ENCODE assay signal across 1 cellular context in the genomic region with DNA sequence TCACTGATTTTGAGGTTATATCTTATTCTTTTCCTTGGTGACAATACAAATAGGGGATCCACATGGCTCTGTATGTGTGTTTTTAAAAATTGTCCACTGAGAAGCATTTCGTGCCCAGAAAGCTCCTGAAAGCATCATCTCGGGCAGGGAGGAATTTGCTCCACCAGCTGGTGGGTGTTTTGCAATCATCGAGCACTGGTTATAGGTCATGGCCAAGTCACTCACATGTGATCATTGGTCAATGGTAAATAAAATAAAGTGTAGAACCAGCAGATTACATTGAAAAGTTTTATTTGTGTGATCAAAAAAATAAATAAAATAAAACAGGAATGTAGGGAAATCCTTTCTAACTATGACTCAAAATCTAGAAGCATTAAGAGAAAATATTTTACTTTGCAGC.
TF ChIP-seq lines count a peak whose summit lies in the region.

No MANE protein-coding gene starts in this region.

TF ChIP-seq in HEK293T, 16 proteins besides CTCF, POLR2A, EP300 and RAD21:
- TF ChIP-seq, protein P1, sequence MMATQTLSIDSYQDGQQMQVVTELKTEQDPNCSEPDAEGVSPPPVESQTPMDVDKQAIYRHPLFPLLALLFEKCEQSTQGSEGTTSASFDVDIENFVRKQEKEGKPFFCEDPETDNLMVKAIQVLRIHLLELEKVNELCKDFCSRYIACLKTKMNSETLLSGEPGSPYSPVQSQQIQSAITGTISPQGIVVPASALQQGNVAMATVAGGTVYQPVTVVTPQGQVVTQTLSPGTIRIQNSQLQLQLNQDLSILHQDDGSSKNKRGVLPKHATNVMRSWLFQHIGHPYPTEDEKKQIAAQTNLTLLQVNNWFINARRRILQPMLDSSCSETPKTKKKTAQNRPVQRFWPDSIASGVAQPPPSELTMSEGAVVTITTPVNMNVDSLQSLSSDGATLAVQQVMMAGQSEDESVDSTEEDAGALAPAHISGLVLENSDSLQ (IDR thresholded peaks at IDR 0.05): no peak
- TF ChIP-seq ZNF384 (IDR thresholded peaks at IDR 0.05): no peak
- TF ChIP-seq FOXA1 (IDR thresholded peaks at IDR 0.05): no peak
- no peak for TF ChIP-seq FOXK2 (IDR thresholded peaks at IDR 0.05)
- no peak for TF ChIP-seq ELF4 (IDR thresholded peaks at IDR 0.05)
- TF ChIP-seq BHLHE40 (IDR thresholded peaks at IDR 0.05; ENCODE audit: borderline replicate concordance): no peak
- no peak for TF ChIP-seq SP1 (IDR thresholded peaks at IDR 0.05)
- TF ChIP-seq CTBP1 (IDR thresholded peaks at IDR 0.05; ENCODE audit: borderline replicate concordance): no peak
- no peak for TF ChIP-seq TARDBP (IDR thresholded peaks at IDR 0.05)
- no peak for TF ChIP-seq LEF1 (IDR thresholded peaks at IDR 0.05; ENCODE audit: borderline replicate concordance)
- no peak for TF ChIP-seq L3MBTL2 (conservative IDR thresholded peaks at IDR 0.05)
- no peak for TF ChIP-seq NFRKB (IDR thresholded peaks at IDR 0.05)
- TF ChIP-seq SUZ12 (IDR thresholded peaks at IDR 0.05): no peak
- TF ChIP-seq HDGF (IDR thresholded peaks at IDR 0.05; ENCODE audit: borderline replicate concordance): no peak
- no peak for TF ChIP-seq FOXM1 (IDR thresholded peaks at IDR 0.05; ENCODE audit: borderline replicate concordance)
- TF ChIP-seq ARNT (IDR thresholded peaks at IDR 0.05): no peak
